ENCODE assay signal across 13 cellular contexts in genomic region chr4:54566608-54567007, GRCh38.
DNase-seq lines count a peak whose midpoint lies in the region; ATAC-seq, FAIRE-seq and TF ChIP-seq lines count a peak whose summit lies in the region.
"Had no signal": no experiment of that assay in that cellular context is flagged by ENCODE, and none has a peak within 500 bp of the region (broad histone marks: within the 10 kb centered on the region; RNA-seq: fewer than 3 reads in every experiment).

No MANE protein-coding gene starts in this region.

- FAIRE-seq in D721Med (lab: Jason Lieb, UNC), result no peak

- ATAC-seq in GM19395 (IDR thresholded peaks at IDR 0.05; ENCODE audit: unreplicated experiment) (peak; percentile 83), HG02981 (IDR thresholded peaks at IDR 0.05; ENCODE audit: unreplicated experiment) (peak; percentile 66), left lobe of liver (peak; percentile 28)
- ATAC-seq: HCT116, heart left ventricle had no signal

- no peak for TF ChIP-seq CTCF in D721Med (IDR thresholded peaks at IDR 0.05; ENCODE audit: insufficient read depth, missing control alignments)

- DNase-seq in NCI-H2171 (lab: John Stamatoyannopoulos, UW) (peak; percentile 15), left lobe of liver (ENCODE audit: low spot score) (no peak), GOT3 (lab: John Stamatoyannopoulos, UW) (no peak), NCI-H1436 (lab: John Stamatoyannopoulos, UW) (no peak), D721Med (ENCODE audit: insufficient read length, low spot score) (no peak)
- DNase-seq in activated naive CD4-positive, alpha-beta T cell (lab: John Stamatoyannopoulos, UW), result no peak
- DNase-seq: heart left ventricle; natural killer cell; stimulated activated CD4-positive, alpha-beta T cell treated with anti-CD3 and anti-CD28 coated beads, Interleukin-4, amount 100 ng/mL, for 1 hour; trophoblast cell had no signal

Comparison
In these comparisons a context has a peak if more than half of its experiments do, and no peak if none do; other contexts are left out.
1. ATAC-seq: peak in every context shown above with its lines; median percentile 83 in GM19395; 66 in HG02981; 28 in left lobe of liver.